Comparison of ENCODE assay signal across 35 cellular contexts in genomic region chr2:162175720-162176119, GRCh38. TPM values are rescaled to one million over a fixed set of nuclear protein-coding genes. Genes with fewer than 3 reads are reported as not detected.
"Had no signal": no experiment of that assay in that cellular context is flagged by ENCODE, and none has a peak within 500 bp of the region (broad histone marks: within the 10 kb centered on the region; RNA-seq: fewer than 3 reads in every experiment).

No MANE protein-coding gene starts in this region.

- H3K4me1 Mint-ChIP-seq: activated T-helper 17 cell treated with anti-CD3 and anti-CD28 coated beads, Interleukin-2, amount 50 U/mL, for 72 hours; immature natural killer cell; neural progenitor cell had no signal

- H3K4me3 Mint-ChIP-seq: activated T-cell treated with anti-CD3 and anti-CD28 coated beads, Interleukin-2, amount 50 U/mL, for 4 hours; activated T-helper 17 cell treated with anti-CD3 and anti-CD28 coated beads, Interleukin-2, amount 50 U/mL, for 72 hours; immature natural killer cell; natural killer cell; neural progenitor cell; stimulated activated naive CD8-positive, alpha-beta T cell treated with anti-CD3 and anti-CD28 coated beads, Interleukin-15, Interleukin-2, amounts not matched to agents 100 ng/mL and 50 ng/mL, for 24 hours; T-helper 1 cell treated with Interleukin-12 subunit alpha and Interleukin-12 subunit beta and Interleukin-4 antibody, amounts not matched to agents 30 μg/mL and 1 μg/mL, for 36 hours had no signal

- H3K27me3 ChIP-seq: breast epithelium, esophagus muscularis mucosa, heart left ventricle, neural progenitor cell, right atrium auricular region had no signal

- H3K9me3 Mint-ChIP-seq: activated naive CD4-positive, alpha-beta T cell treated with anti-CD3 and anti-CD28 coated beads, Interleukin-2, amount 50 U/mL, for 72 hours; activated T-cell treated with anti-CD3 and anti-CD28 coated beads, Interleukin-2, amount 50 U/mL, for 4 hours; activated T-helper 17 cell treated with anti-CD3 and anti-CD28 coated beads, Interleukin-2, amount 50 U/mL, for 72 hours; natural killer cell; neural progenitor cell; stimulated activated naive CD8-positive, alpha-beta T cell treated with anti-CD3 and anti-CD28 coated beads, Interleukin-15, Interleukin-2, amounts not matched to agents 100 ng/mL and 50 ng/mL, for 24 hours; T-helper 1 cell treated with Interleukin-12 subunit alpha and Interleukin-12 subunit beta and Interleukin-4 antibody, amounts not matched to agents 30 μg/mL and 1 μg/mL, for 36 hours had no signal

- H3K4me3 ChIP-seq: breast epithelium, esophagus muscularis mucosa, heart left ventricle, lower lobe of right lung, neural progenitor cell, right atrium auricular region, thoracic aorta had no signal

- H3K27ac Mint-ChIP-seq: activated naive CD4-positive, alpha-beta T cell treated with anti-CD3 and anti-CD28 coated beads, Interleukin-2, amount 50 U/mL, for 72 hours; activated T-helper 17 cell treated with anti-CD3 and anti-CD28 coated beads, Interleukin-2, amount 50 U/mL, for 72 hours; immature natural killer cell; natural killer cell; neural progenitor cell; stimulated activated naive CD8-positive, alpha-beta T cell treated with anti-CD3 and anti-CD28 coated beads, Interleukin-15, Interleukin-2, amounts not matched to agents 100 ng/mL and 50 ng/mL, for 24 hours; T-helper 1 cell treated with Interleukin-12 subunit alpha and Interleukin-12 subunit beta and Interleukin-4 antibody, amounts not matched to agents 30 μg/mL and 1 μg/mL, for 36 hours had no signal

- DNase-seq: activated CD4-positive, alpha-beta T cell treated with anti-CD3 and anti-CD28 coated beads for 48 hours; activated CD4-positive, alpha-beta T cell treated with anti-CD3 and anti-CD28 coated beads, Interleukin-2, amount 50 U/mL, for 48 hours; activated naive CD4-positive, alpha-beta T cell; activated T-cell treated with anti-CD3 and anti-CD28 coated beads, Interleukin-2, amount 50 U/mL, for 4 hours; central memory CD4-positive, alpha-beta T cell; dermis blood vessel endothelial cell; effector CD4-positive, alpha-beta T cell; heart left ventricle; hypothalamus; immature natural killer cell; kidney; left colon; lower lobe of right lung; mesendoderm; natural killer cell; occipital lobe; stimulated activated CD4-positive, alpha-beta T cell treated with anti-CD3 and anti-CD28 coated beads, Interleukin-12 subunit alpha, Interleukin-12 subunit beta, amount 100 ng/mL, for 4 hours; stimulated activated CD4-positive, alpha-beta T cell treated with anti-CD3 and anti-CD28 coated beads, Interleukin-4, amount 100 ng/mL, for 1 hour; SW 1271; T1000; trophoblast cell; WERI-Rb-1 had no signal

- H3K9ac ChIP-seq: neural progenitor cell had no signal

- ATAC-seq: activated CD4-positive, CD25-positive, alpha-beta regulatory T cell treated with anti-CD3 and anti-CD28 coated beads, Interleukin-2, amount 50 U/mL, for 24 hours; activated naive CD4-positive, alpha-beta T cell treated with anti-CD3 and anti-CD28 coated beads, Interleukin-2, amount 50 U/mL, for 72 hours; activated T-cell treated with anti-CD3 and anti-CD28 coated beads, Interleukin-2, amount 50 U/mL, for 4 hours; activated T-helper 17 cell treated with anti-CD3 and anti-CD28 coated beads, Interleukin-2, amount 50 U/mL, for 72 hours; left colon; lower lobe of right lung; natural killer cell had no signal

- H3K4me1 ChIP-seq: breast epithelium, lower lobe of right lung, neural progenitor cell, right atrium auricular region had no signal

- H3K36me3 Mint-ChIP-seq: activated naive CD4-positive, alpha-beta T cell treated with anti-CD3 and anti-CD28 coated beads, Interleukin-2, amount 50 U/mL, for 72 hours; immature natural killer cell; natural killer cell; neural progenitor cell had no signal

- H3K27ac ChIP-seq: breast epithelium, esophagus muscularis mucosa, heart left ventricle, lower lobe of right lung, neural progenitor cell, right atrium auricular region, thoracic aorta, WERI-Rb-1 had no signal

- H3K9me3 ChIP-seq: breast epithelium, esophagus muscularis mucosa, heart left ventricle, lower lobe of right lung, right atrium auricular region, thoracic aorta had no signal

- H2AFZ ChIP-seq: neural progenitor cell had no signal

- H3K4me2 ChIP-seq: neural progenitor cell had no signal

- H3K36me3 ChIP-seq: breast epithelium, esophagus muscularis mucosa, lower lobe of right lung, neural progenitor cell, right atrium auricular region, thoracic aorta, WERI-Rb-1 had no signal

RNA-seq across cellular contexts. Expression of gene GCG, which starts 23.7 kb away (rescaled TPM):
- total RNA-seq: activated naive CD4-positive, alpha-beta T cell treated with anti-CD3 and anti-CD28 coated beads, Interleukin-2, amount 50 U/mL, for 72 hours; activated T-cell treated with anti-CD3 and anti-CD28 coated beads, Interleukin-2, amount 50 U/mL, for 4 hours; activated T-helper 17 cell treated with anti-CD3 and anti-CD28 coated beads, Interleukin-2, amount 50 U/mL, for 72 hours; breast epithelium; dermis blood vessel endothelial cell; esophagus muscularis mucosa; heart left ventricle; kidney; lower lobe of right lung; mononuclear cell; natural killer cell; occipital lobe; pulmonary artery endothelial cell; right atrium auricular region; subcutaneous adipose tissue; thoracic aorta had no signal
- polyA plus RNA-seq: heart left ventricle, immature natural killer cell had no signal
